In the genomic region with DNA sequence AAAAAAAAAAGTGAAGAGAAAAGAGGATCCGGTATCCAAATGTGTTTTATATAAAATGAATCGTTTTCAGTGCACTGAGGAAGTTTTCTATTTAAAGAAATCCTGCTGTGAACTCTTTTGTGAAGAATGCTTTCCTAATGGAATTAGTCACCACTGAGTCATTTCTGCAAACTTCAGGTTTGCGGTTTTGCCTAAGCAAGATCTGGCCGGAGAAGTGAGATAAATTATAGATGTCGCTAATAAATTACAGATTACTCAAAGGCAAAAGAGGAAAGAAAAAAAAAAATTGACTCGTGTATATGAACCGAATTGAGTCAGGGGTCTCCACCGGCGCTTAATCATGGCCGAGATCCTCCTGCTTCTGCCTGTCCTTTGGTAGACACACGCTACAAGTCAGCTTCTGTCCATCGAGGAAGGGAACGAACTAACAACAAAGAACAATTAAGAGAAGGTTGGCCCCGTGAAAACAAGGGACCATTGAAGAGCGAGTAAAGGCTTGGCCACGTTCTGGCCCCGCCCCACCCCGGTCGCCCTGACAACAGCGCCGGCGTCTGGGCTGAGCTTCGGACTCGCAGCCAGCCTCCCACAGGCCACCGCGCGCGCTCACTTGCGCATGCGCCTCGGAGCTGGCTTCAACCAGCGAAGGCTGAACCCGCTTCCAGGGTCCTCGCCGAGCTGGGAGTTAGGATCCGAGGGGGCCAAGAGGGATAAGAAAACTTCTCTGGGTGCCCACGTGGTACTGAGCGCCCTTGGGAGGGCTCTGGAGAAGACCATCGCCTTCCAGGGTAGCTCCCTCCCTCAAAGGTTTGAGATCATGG, we compare ENCODE assay signal across 8 cellular contexts. TPM values are rescaled to one million over a fixed set of nuclear protein-coding genes. Genes with fewer than 3 reads are reported as not detected.
A peak's percentile ranks its signal among the peaks of the same experiment; 100 is the strongest.
DNase-seq lines count a peak whose midpoint lies in the region; TF ChIP-seq lines count a peak whose summit lies in the region.

No MANE protein-coding gene starts in this region.

- H3K36me3 ChIP-seq in H7 (replicated peaks; ENCODE audit: control insufficient read depth, insufficient read depth, low read length): no peaks in the 10 kb centered on the region
- H3K36me3 ChIP-seq in MG63: peaks cover 14% of the 10 kb centered on the region

- no peaks in the 10 kb centered on the region for H3K27me3 Mint-ChIP-seq in nephron progenitor cell (ENCODE audit: low read depth, poor library complexity)
- H3K27me3 Mint-ChIP-seq in stimulated activated naive CD8-positive, alpha-beta T cell treated with anti-CD3 and anti-CD28 coated beads, Interleukin-15, Interleukin-2, amounts not matched to agents 100 ng/mL and 50 ng/mL, for 24 hours: no peaks in the 10 kb centered on the region

- H3K4me3 ChIP-seq in H7 (ENCODE audit: insufficient read depth, low read depth, low read length) (peak overlapping the region; percentile 72), MG63 (peak overlapping the region; percentile 63), fibroblast of villous mesenchyme (ENCODE audit: low read depth, low read length) (peak overlapping the region; percentile 79)

- no peaks in the 10 kb centered on the region for H3K9me3 ChIP-seq in MG63

- H3K27ac Mint-ChIP-seq in nephron progenitor cell: peak overlapping the region; percentile 98
- H3K27ac Mint-ChIP-seq in stimulated activated naive CD8-positive, alpha-beta T cell treated with anti-CD3 and anti-CD28 coated beads, Interleukin-15, Interleukin-2, amounts not matched to agents 100 ng/mL and 50 ng/mL, for 24 hours: peak overlapping the region; percentile 100

- DNase-seq in ELF-1 (ENCODE audit: low read depth, low spot score) (peak; percentile 99), H7 (peak; percentile 98), MG63 (peak; percentile 99), SHP77 (lab: John Stamatoyannopoulos, UW) (peak; percentile 93 to 95), activated gamma-delta T cell treated with Interleukin-2 at 50 U/mL for 16 hours (peak; percentile 97), fibroblast of villous mesenchyme (ENCODE audit: low read depth) (peak; percentile 97), nephron progenitor cell (peak; percentile 98)

- H3K27me3 ChIP-seq in H7 (ENCODE audit: control insufficient read depth, insufficient read depth, low read length) (no peaks in the 10 kb centered on the region), MG63 (no peaks in the 10 kb centered on the region)

- no peaks in the 10 kb centered on the region for H3K9me3 Mint-ChIP-seq in nephron progenitor cell
- no peaks in the 10 kb centered on the region for H3K9me3 Mint-ChIP-seq in stimulated activated naive CD8-positive, alpha-beta T cell treated with anti-CD3 and anti-CD28 coated beads, Interleukin-15, Interleukin-2, amounts not matched to agents 100 ng/mL and 50 ng/mL, for 24 hours

- peak overlapping the region; percentile 83 for H3K4me3 Mint-ChIP-seq in nephron progenitor cell
- H3K4me3 Mint-ChIP-seq in stimulated activated naive CD8-positive, alpha-beta T cell treated with anti-CD3 and anti-CD28 coated beads, Interleukin-15, Interleukin-2, amounts not matched to agents 100 ng/mL and 50 ng/mL, for 24 hours: peak overlapping the region; percentile 90

- peaks cover 17% of the 10 kb centered on the region for H3K4me1 Mint-ChIP-seq in nephron progenitor cell
- peaks cover 25% of the 10 kb centered on the region for H3K4me1 Mint-ChIP-seq in stimulated activated naive CD8-positive, alpha-beta T cell treated with anti-CD3 and anti-CD28 coated beads, Interleukin-15, Interleukin-2, amounts not matched to agents 100 ng/mL and 50 ng/mL, for 24 hours (ENCODE audit: low read depth)

- H3K36me3 Mint-ChIP-seq in nephron progenitor cell (ENCODE audit: low read depth): peaks cover 6% of the 10 kb centered on the region
- no peaks in the 10 kb centered on the region for H3K36me3 Mint-ChIP-seq in stimulated activated naive CD8-positive, alpha-beta T cell treated with anti-CD3 and anti-CD28 coated beads, Interleukin-15, Interleukin-2, amounts not matched to agents 100 ng/mL and 50 ng/mL, for 24 hours (ENCODE audit: low read depth)

- no peak for TF ChIP-seq CTCF in fibroblast of villous mesenchyme (IDR thresholded peaks at IDR 0.05; ENCODE audit: insufficient read depth, low read depth, low read length)
- TF ChIP-seq CTCF in nephron progenitor cell (IDR thresholded peaks at IDR 0.05): no peak

RNA-seq across cellular contexts. Expression of gene MRI1, which starts 33.0 kb away (rescaled TPM):
- 51.3 and 54.9 TPM in 2 replicates for total RNA-seq in H7 (2014; rRNA removed; shearing (Covaris generic))
- 27.8 and 37.2 TPM in 2 replicates for total RNA-seq in MG63 (2014; rRNA removed; shearing (Covaris generic); ENCODE audit: low replicate concordance)
- 27.2 and 44.1 TPM in 2 replicates for total RNA-seq in fibroblast of villous mesenchyme

RNA-seq across cellular contexts. Expression of gene C19orf53, which starts 42.9 kb away (rescaled TPM):
- 91.5 and 120 TPM in 2 replicates for total RNA-seq in H7 (2014; rRNA removed; shearing (Covaris generic))
- 70.3 and 247 TPM in 2 replicates for total RNA-seq in MG63 (2014; rRNA removed; shearing (Covaris generic); ENCODE audit: low replicate concordance)
- total RNA-seq in fibroblast of villous mesenchyme: 37.6 and 63.1 TPM in 2 replicates

Comparison
In these comparisons a context has a peak if more than half of its experiments do, and no peak if none do; other contexts are left out.
1. Peak in every context shown above with its lines: DNase-seq and H3K4me3 ChIP-seq.